In genomic region chr3:32405155-32405554, GRCh38 we compare ENCODE assay signal across 24 cellular contexts. TPM values are rescaled to one million over a fixed set of nuclear protein-coding genes. Genes with fewer than 3 reads are reported as not detected.
A peak's percentile ranks its signal among the peaks of the same experiment; 100 is the strongest.
DNase-seq lines count a peak whose midpoint lies in the region; ATAC-seq, FAIRE-seq and TF ChIP-seq lines count a peak whose summit lies in the region.
"Had no signal": no experiment of that assay in that cellular context is flagged by ENCODE, and none has a peak within 500 bp of the region (broad histone marks: within the 10 kb centered on the region; RNA-seq: fewer than 3 reads in every experiment).

No MANE protein-coding gene starts in this region.

- FAIRE-seq in HepG2 (lab: Jason Lieb, UNC) (no peak), astrocyte (lab: Jason Lieb, UNC) (no peak)

- POLR2A ChIA-PET in HepG2 (lab: Yijun Ruan, JAX), result no interaction called here

- TF ChIP-seq CTCF in HepG2 (CRISPR knock-in tag; IDR thresholded peaks at IDR 0.05), result no peak
- no peak for TF ChIP-seq CTCF in right lobe of liver (IDR thresholded peaks at IDR 0.05)
- no peak for TF ChIP-seq CTCF in astrocyte (IDR thresholded peaks at IDR 0.05; ENCODE audit: insufficient read depth, low read depth, low read length)
- TF ChIP-seq CTCF in fibroblast of the aortic adventitia (IDR thresholded peaks at IDR 0.05; ENCODE audit: insufficient read depth, low read length), result no peak

- ATAC-seq in HepG2, result no peak
- ATAC-seq in right lobe of liver, result no peak
- no peak for ATAC-seq in GM18868 (IDR thresholded peaks at IDR 0.05; ENCODE audit: unreplicated experiment)
- ATAC-seq in GM21723 (IDR thresholded peaks at IDR 0.05; ENCODE audit: unreplicated experiment), result no peak
- ATAC-seq: gastrocnemius medialis had no signal

- TF ChIP-seq POLR2A in HepG2 (IDR thresholded peaks at IDR 0.05; ENCODE audit: insufficient read depth in 1 of 2, low read depth in 2 of 2, low read length in 2 of 2), result no peak
- TF ChIP-seq POLR2A in right lobe of liver (IDR thresholded peaks at IDR 0.05), result no peak

- WGBS in HepG2 (ENCODE audit: low lambda C conversion rate), result 85% methylated on average over 2 of the region's 2 CpGs
- WGBS in right lobe of liver (ENCODE audit: insufficient coverage, low coverage, low lambda C conversion rate, missing lambda C conversion rate), result 56% methylated on average over 1 of the region's 2 CpGs

- no peaks in the 10 kb centered on the region for H3K36me3 Mint-ChIP-seq in astrocyte (ENCODE audit: low read depth, unreplicated experiment)
- peaks cover 26% of the 10 kb centered on the region for H3K36me3 Mint-ChIP-seq in T-helper 2 cell treated with Interferon-gamma antibody and Interleukin-4, amounts not matched to agents 5 μg/mL and 100 μg/mL, for 36 hours (ENCODE audit: low read depth)
- H3K36me3 Mint-ChIP-seq: mesothelial cell of epicardium, neural progenitor cell had no signal

- H3K9me3 ChIP-seq in HepG2 (ENCODE audit: low read length), result no peaks in the 10 kb centered on the region
- no peaks in the 10 kb centered on the region for H3K9me3 ChIP-seq in right lobe of liver
- H3K9me3 ChIP-seq in astrocyte (ENCODE audit: insufficient read depth, low read depth, low read length), result no peaks in the 10 kb centered on the region
- H3K9me3 ChIP-seq: adrenal gland, gastrocnemius medialis had no signal

- no peak for TF ChIP-seq EP300 in HepG2 (IDR thresholded peaks at IDR 0.05; ENCODE audit: low read depth in 2 of 2, low read length in 2 of 2)
- TF ChIP-seq EP300 in HepG2 (CRISPR knock-in tag; IDR thresholded peaks at IDR 0.05; ENCODE audit: borderline replicate concordance), result no peak

- H3K4me3 Mint-ChIP-seq in astrocyte (ENCODE audit: unreplicated experiment), result no peak overlapping the region
- H3K4me3 Mint-ChIP-seq in T-helper 2 cell treated with Interferon-gamma antibody and Interleukin-4, amounts not matched to agents 5 μg/mL and 100 μg/mL, for 36 hours, result no peak overlapping the region
- H3K4me3 Mint-ChIP-seq: endodermal cell, mesothelial cell of epicardium, neural progenitor cell had no signal

- CTCF ChIA-PET in HepG2 (lab: Yijun Ruan, JAX; ENCODE audit: low intra/inter-chr PET ratio, low total read pairs), result no interaction called here

- H3K9ac ChIP-seq in HepG2 (ENCODE audit: insufficient read depth, low read depth, low read length), result no peak overlapping the region
- no peak overlapping the region for H3K9ac ChIP-seq in astrocyte (ENCODE audit: low read length)
- H3K9ac ChIP-seq: KMS-11, neural progenitor cell had no signal

- H3K27ac ChIP-seq in HepG2 (ENCODE audit: extremely low read length, insufficient read depth, low read length) (no peak overlapping the region), right lobe of liver (no peak overlapping the region), astrocyte (ENCODE audit: low read depth, low read length) (no peak overlapping the region)
- H3K27ac ChIP-seq: adrenal gland, gastrocnemius medialis, KMS-11, neural progenitor cell had no signal

- H3K79me2 ChIP-seq in HepG2 (ENCODE audit: insufficient read depth, low read length), result peaks cover 21% of the 10 kb centered on the region
- peaks cover 26% of the 10 kb centered on the region for H3K79me2 ChIP-seq in astrocyte (ENCODE audit: insufficient read depth, low read length)

- no peaks in the 10 kb centered on the region for H3K27me3 ChIP-seq in HepG2 (ENCODE audit: control insufficient read depth in 1 of 2, insufficient read depth in 2 of 2, low read length in 2 of 2)
- H3K27me3 ChIP-seq in right lobe of liver, result no peaks in the 10 kb centered on the region
- H3K27me3 ChIP-seq in astrocyte (ENCODE audit: insufficient read depth, low read length), result no peaks in the 10 kb centered on the region
- H3K27me3 ChIP-seq: adrenal gland, gastrocnemius medialis had no signal

- peaks cover 13% of the 10 kb centered on the region for H3K4me1 Mint-ChIP-seq in astrocyte (ENCODE audit: low read depth, unreplicated experiment)
- peaks cover 51% of the 10 kb centered on the region for H3K4me1 Mint-ChIP-seq in T-helper 2 cell treated with Interferon-gamma antibody and Interleukin-4, amounts not matched to agents 5 μg/mL and 100 μg/mL, for 36 hours (ENCODE audit: low read depth)

- H4K20me1 ChIP-seq in HepG2 (ENCODE audit: insufficient read depth, low read length), result no peaks in the 10 kb centered on the region; the same call in 1 of the 2 replicates
- no peaks in the 10 kb centered on the region for H4K20me1 ChIP-seq in astrocyte (ENCODE audit: insufficient read depth, low read length)

- H3K4me2 ChIP-seq in HepG2 (ENCODE audit: low read depth, low read length), result no peak overlapping the region
- H3K4me2 ChIP-seq in astrocyte (ENCODE audit: low read length), result no peak overlapping the region
- H3K4me2 ChIP-seq: KMS-11, neural progenitor cell, smooth muscle cell had no signal

- no peak for DNase-seq in HepG2 (ENCODE audit: low spot score)
- DNase-seq in right lobe of liver, result no peak
- DNase-seq in astrocyte (ENCODE audit: low read depth), result peak; percentile 94
- DNase-seq in fibroblast of the aortic adventitia (ENCODE audit: low read depth), result peak; percentile 85
- DNase-seq in T-helper 2 cell treated with Interferon-gamma antibody and Interleukin-4, amounts not matched to agents 5 μg/mL and 100 μg/mL, for 36 hours (ENCODE audit: low spot score), result no peak
- DNase-seq in kidney tubule cell (ENCODE audit: low spot score), result no peak
- DNase-seq: activated CD8-positive, alpha-beta memory T cell treated with anti-CD3 and anti-CD28 coated beads, Interleukin-2, amount 50 U/mL, for 48 hours; activated effector memory CD4-positive, alpha-beta T cell treated with anti-CD3 and anti-CD28 coated beads, Interleukin-2, amount 50 U/mL, for 16 hours; cerebellar nuclear complex; endodermal cell; gastrocnemius medialis; NCI-H1048; NCI-H2029 treated with DMSO at 0.1 percent for 48 hours; NCI-H446 treated with DMSO at 0.1 percent for 48 hours; NK-92 treated with Interleukin-12 subunit alpha and Interleukin-12 subunit beta, amount 100 ng/mL, for 24 hours; stimulated activated CD4-positive, alpha-beta T cell treated with anti-CD3 and anti-CD28 coated beads, Interleukin-4, amount 100 ng/mL, for 24 hours had no signal

- no TSS peak for BruUV-seq in HepG2 (replicated peaks; lab: Mats Ljungman, UMichigan)

- H2AFZ ChIP-seq in HepG2 (ENCODE audit: low read length) (no peak overlapping the region), astrocyte (ENCODE audit: low read depth, low read length) (no peak overlapping the region)
- H2AFZ ChIP-seq: neural progenitor cell had no signal

- H3K4me3 ChIP-seq in HepG2 (replicated peaks in 1 of 3; ENCODE audit: insufficient read depth in 1 of 3, low read depth in 2 of 3, low read length in 3 of 3), result no peak overlapping the region
- H3K4me3 ChIP-seq in right lobe of liver, result no peak overlapping the region
- H3K4me3 ChIP-seq in astrocyte (ENCODE audit: insufficient read depth, low read depth, low read length), result no peak overlapping the region
- no peak overlapping the region for H3K4me3 ChIP-seq in fibroblast of the aortic adventitia (ENCODE audit: low read depth, low read length)
- H3K4me3 ChIP-seq: adrenal gland, gastrocnemius medialis, neural progenitor cell, smooth muscle cell had no signal

- H3K27me3 Mint-ChIP-seq in astrocyte (ENCODE audit: low read depth, unreplicated experiment), result no peaks in the 10 kb centered on the region
- H3K27me3 Mint-ChIP-seq in T-helper 2 cell treated with Interferon-gamma antibody and Interleukin-4, amounts not matched to agents 5 μg/mL and 100 μg/mL, for 36 hours (ENCODE audit: low read depth), result no peaks in the 10 kb centered on the region

- H3K4me1 ChIP-seq in HepG2 (ENCODE audit: insufficient read depth, low read length) (peaks cover 44% of the 10 kb centered on the region), right lobe of liver (peaks cover 0 to 8% (median 3%) of the 10 kb centered on the region in 4 donors), astrocyte (ENCODE audit: insufficient read depth, low read length) (peaks cover 11% of the 10 kb centered on the region)

- intact Hi-C loops in HepG2 (cut with micrococcal nuclease; ENCODE audit: unreplicated experiment), result no loop called here
- intact Hi-C loops in right lobe of liver (cut with DNase I), result no loop called here

- peaks cover 1 to 6% of the 10 kb centered on the region in 2 experiments; a peak in 2 of 5 replicates for H3K36me3 ChIP-seq in HepG2 (replicated peaks in 1 of 2; ENCODE audit: control insufficient read depth in 1 of 2, insufficient read depth in 2 of 2, low read length in 2 of 2)
- no peaks in the 10 kb centered on the region for H3K36me3 ChIP-seq in right lobe of liver
- no peaks in the 10 kb centered on the region for H3K36me3 ChIP-seq in astrocyte (ENCODE audit: insufficient read depth, low read length)
- H3K36me3 ChIP-seq: adrenal gland, gastrocnemius medialis, neural progenitor cell had no signal

- no peaks in the 10 kb centered on the region for H3K9me3 Mint-ChIP-seq in astrocyte (ENCODE audit: unreplicated experiment)
- no peaks in the 10 kb centered on the region for H3K9me3 Mint-ChIP-seq in T-helper 2 cell treated with Interferon-gamma antibody and Interleukin-4, amounts not matched to agents 5 μg/mL and 100 μg/mL, for 36 hours
- H3K9me3 Mint-ChIP-seq: endodermal cell, mesothelial cell of epicardium, neural progenitor cell had no signal

- H3K27ac Mint-ChIP-seq in astrocyte (ENCODE audit: unreplicated experiment), result no peak overlapping the region
- H3K27ac Mint-ChIP-seq in T-helper 2 cell treated with Interferon-gamma antibody and Interleukin-4, amounts not matched to agents 5 μg/mL and 100 μg/mL, for 36 hours, result no peak overlapping the region
- H3K27ac Mint-ChIP-seq: endodermal cell, mesothelial cell of epicardium, neural progenitor cell had no signal

- TF ChIP-seq RAD21 in HepG2 (CRISPR knock-in tag; IDR thresholded peaks at IDR 0.05), result no peak

- in situ Hi-C loops in HepG2 (cut with HindIII; ENCODE audit: extremely low pct_ligation_motif_present, low pct_unique_long_range_greater_than_20kb), result no loop called here

RNA-seq across cellular contexts. Expression of gene CMTM7, which starts 13.5 kb away (rescaled TPM):
- total RNA-seq in HepG2 (2016; rRNA removed; fragmentation: Illumina TruSeq; extraction: Trizol) (16.3 and 20.9 TPM in 2 replicates), right lobe of liver (1 to 10 TPM; 2.7 to 9.8 (median 5.0) TPM), astrocyte (19.7 and 23.9 TPM in 2 replicates), fibroblast of the aortic adventitia (ENCODE audit: low replicate concordance) (4.2 and 10.1 TPM in 2 replicates)
- 22.9 and 35.2 TPM in 2 replicates for total RNA-seq in HepG2 (2016; cell fraction: cytosol; rRNA removed; fragmentation: Illumina TruSeq; extraction: Trizol; ENCODE audit: low read depth)
- 17.4 and 22.1 TPM in 2 replicates for total RNA-seq in HepG2 (2016; cell fraction: insoluble cytoplasmic fraction; rRNA removed; fragmentation: Illumina TruSeq; extraction: Trizol)
- total RNA-seq in HepG2 (2016; cell fraction: membrane; rRNA removed; fragmentation: Illumina TruSeq; extraction: Trizol), result 31.5 and 35.8 TPM in 2 replicates
- total RNA-seq in HepG2 (2016; cell fraction: nucleus; rRNA removed; fragmentation: Illumina TruSeq; extraction: Trizol), result 21.3 and 25.3 TPM in 2 replicates
- 21.4 and 21.5 TPM in 2 replicates for polyA plus RNA-seq in HepG2 (2011; rRNA removed)
- polyA plus RNA-seq in HepG2 (2011; cell fraction: cytosol; rRNA removed), result 18.5 and 26.0 TPM in 2 replicates
- polyA plus RNA-seq in HepG2 (2011; cell fraction: nucleus; rRNA removed), result 17.4 and 20.3 TPM in 2 replicates
- polyA plus RNA-seq in HepG2 (2012), result 12.6 and 15.2 TPM in 2 replicates
- 65.0 and 80.4 TPM in 2 replicates for polyA plus RNA-seq in HepG2 (2016; cell fraction: cytosol; fragmentation: Illumina TruSeq; extraction: Trizol; ENCODE audit: low read depth)
- polyA plus RNA-seq in HepG2 (2016; cell fraction: insoluble cytoplasmic fraction; fragmentation: Illumina TruSeq; extraction: Trizol; ENCODE audit: low read depth), result 41.8 and 49.0 TPM in 2 replicates
- polyA plus RNA-seq in HepG2 (2016; cell fraction: membrane; fragmentation: Illumina TruSeq; extraction: Trizol; ENCODE audit: low read depth), result 78.5 and 84.2 TPM in 2 replicates
- 56.7 and 59.4 TPM in 2 replicates for polyA plus RNA-seq in HepG2 (2016; cell fraction: nucleus; fragmentation: Illumina TruSeq; extraction: Trizol; ENCODE audit: insufficient read depth, low read depth)
- polyA minus RNA-seq in HepG2 (2011; rRNA and poly(A)+ RNA removed; ENCODE audit: low replicate concordance), result 0.16 and 25.3 TPM in 2 replicates
- polyA minus RNA-seq in HepG2 (2011; cell fraction: cytosol; rRNA and poly(A)+ RNA removed), result 15.5 and 16.0 TPM in 2 replicates
- 11.4 and 13.4 TPM in 2 replicates for polyA minus RNA-seq in HepG2 (2011; cell fraction: nucleus; rRNA and poly(A)+ RNA removed)
- total RNA-seq: A673 had no signal

Comparison
In these comparisons a context has a peak if more than half of its experiments do, and no peak if none do; other contexts are left out.
1. DNase-seq: peak in astrocyte (single experiment) and fibroblast of the aortic adventitia (single experiment); none in HepG2 (single experiment), right lobe of liver (0 of 3), T-helper 2 cell treated with Interferon-gamma antibody and Interleukin-4, amounts not matched to agents 5 μg/mL and 100 μg/mL, for 36 hours (single experiment) and kidney tubule cell (single experiment).